18 cellular contexts compared by ENCODE assay signal in genomic region chr10:88911121-88911520, GRCh38. TPM values are rescaled to one million over a fixed set of nuclear protein-coding genes. Genes with fewer than 3 reads are reported as not detected.
A peak's percentile ranks its signal among the peaks of the same experiment; 100 is the strongest.
DNase-seq lines count a peak whose midpoint lies in the region; ATAC-seq, FAIRE-seq and TF ChIP-seq lines count a peak whose summit lies in the region.
"Had no signal": no experiment of that assay in that cellular context is flagged by ENCODE, and none has a peak within 500 bp of the region (broad histone marks: within the 10 kb centered on the region; RNA-seq: fewer than 3 reads in every experiment).

No MANE protein-coding gene starts in this region.

- H3K27ac Mint-ChIP-seq in activated naive CD8-positive, alpha-beta T cell treated with anti-CD3 and anti-CD28 coated beads, Interleukin-2, amount 50 U/mL, for 24 hours: peak overlapping the region; percentile 23
- no peak overlapping the region for H3K27ac Mint-ChIP-seq in activated naive CD8-positive, alpha-beta T cell treated with anti-CD3 and anti-CD28 coated beads for 36 hours
- no peak overlapping the region for H3K27ac Mint-ChIP-seq in GM23338

- H3K27me3 Mint-ChIP-seq in activated naive CD8-positive, alpha-beta T cell treated with anti-CD3 and anti-CD28 coated beads, Interleukin-2, amount 50 U/mL, for 24 hours: no peaks in the 10 kb centered on the region
- H3K27me3 Mint-ChIP-seq in activated naive CD8-positive, alpha-beta T cell treated with anti-CD3 and anti-CD28 coated beads for 36 hours: no peaks in the 10 kb centered on the region
- H3K27me3 Mint-ChIP-seq in GM23338 (ENCODE audit: insufficient read depth, low read depth, poor library complexity): no peaks in the 10 kb centered on the region
- H3K27me3 Mint-ChIP-seq: CD4-positive, alpha-beta memory T cell had no signal

- no peak overlapping the region for H3K4me2 ChIP-seq in GM23338
- H3K4me2 ChIP-seq: KMS-11 had no signal

- H3K4me1 ChIP-seq in GM23338 (ENCODE audit: insufficient read depth): no peaks in the 10 kb centered on the region

- H3K9me3 Mint-ChIP-seq in activated naive CD8-positive, alpha-beta T cell treated with anti-CD3 and anti-CD28 coated beads, Interleukin-2, amount 50 U/mL, for 24 hours: no peaks in the 10 kb centered on the region
- no peaks in the 10 kb centered on the region for H3K9me3 Mint-ChIP-seq in activated naive CD8-positive, alpha-beta T cell treated with anti-CD3 and anti-CD28 coated beads for 36 hours
- no peaks in the 10 kb centered on the region for H3K9me3 Mint-ChIP-seq in GM23338
- H3K9me3 Mint-ChIP-seq: CD4-positive, alpha-beta memory T cell had no signal

- no peak overlapping the region for H3K4me3 Mint-ChIP-seq in activated naive CD8-positive, alpha-beta T cell treated with anti-CD3 and anti-CD28 coated beads, Interleukin-2, amount 50 U/mL, for 24 hours
- no peak overlapping the region for H3K4me3 Mint-ChIP-seq in activated naive CD8-positive, alpha-beta T cell treated with anti-CD3 and anti-CD28 coated beads for 36 hours
- H3K4me3 Mint-ChIP-seq in GM23338: no peak overlapping the region
- H3K4me3 Mint-ChIP-seq: CD4-positive, alpha-beta memory T cell had no signal

- no peaks in the 10 kb centered on the region for H3K27me3 ChIP-seq in GM23338 (ENCODE audit: insufficient read depth)
- H3K27me3 ChIP-seq: BE2C had no signal

- H3K79me2 ChIP-seq in GM23338 (replicated peaks; ENCODE audit: insufficient read depth): no peaks in the 10 kb centered on the region

- H3K27ac ChIP-seq in VCaP (peak overlapping the region; percentile 88; the same call in 1 of the 2 replicates), GM23338 (ENCODE audit: low read depth) (no peak overlapping the region)
- H3K27ac ChIP-seq: C4-2B, KMS-11 had no signal

- H2AFZ ChIP-seq in GM23338: no peak overlapping the region

- H3K36me3 Mint-ChIP-seq in activated naive CD8-positive, alpha-beta T cell treated with anti-CD3 and anti-CD28 coated beads, Interleukin-2, amount 50 U/mL, for 24 hours (ENCODE audit: low read depth): peaks cover 54% of the 10 kb centered on the region
- H3K36me3 Mint-ChIP-seq in activated naive CD8-positive, alpha-beta T cell treated with anti-CD3 and anti-CD28 coated beads for 36 hours: peaks cover 55% of the 10 kb centered on the region
- H3K36me3 Mint-ChIP-seq in GM23338 (ENCODE audit: low read depth): no peaks in the 10 kb centered on the region; the same call in 2 of the 3 replicates

- H3K36me3 ChIP-seq in GM23338 (ENCODE audit: insufficient read depth): no peaks in the 10 kb centered on the region
- H3K36me3 ChIP-seq: BE2C had no signal

- ATAC-seq in activated naive CD8-positive, alpha-beta T cell treated with anti-CD3 and anti-CD28 coated beads, Interleukin-2, amount 50 U/mL, for 24 hours: no peak
- ATAC-seq in HG02870 (IDR thresholded peaks at IDR 0.05; ENCODE audit: unreplicated experiment): no peak
- no peak for ATAC-seq in HG02571 (IDR thresholded peaks at IDR 0.05; ENCODE audit: unreplicated experiment)
- no peak for ATAC-seq in GM23338
- ATAC-seq: HCT116, HepG2 had no signal

- peaks cover 32% of the 10 kb centered on the region for H3K4me1 Mint-ChIP-seq in activated naive CD8-positive, alpha-beta T cell treated with anti-CD3 and anti-CD28 coated beads, Interleukin-2, amount 50 U/mL, for 24 hours
- H3K4me1 Mint-ChIP-seq in activated naive CD8-positive, alpha-beta T cell treated with anti-CD3 and anti-CD28 coated beads for 36 hours: peaks cover 25% of the 10 kb centered on the region
- peaks cover 4% of the 10 kb centered on the region; the same call in 2 of the 3 replicates for H3K4me1 Mint-ChIP-seq in GM23338

- no peak overlapping the region for H3K4me3 ChIP-seq in GM23338

- no peaks in the 10 kb centered on the region for H4K20me1 ChIP-seq in GM23338 (replicated peaks; ENCODE audit: insufficient read depth)

- no peak for TF ChIP-seq CTCF in VCaP (conservative IDR thresholded peaks at IDR 0.05)
- TF ChIP-seq CTCF in GM23338 (conservative IDR thresholded peaks at IDR 0.05; ENCODE audit: low read depth in 2 of 2): no peak

- no peak for DNase-seq in activated naive CD8-positive, alpha-beta T cell treated with anti-CD3 and anti-CD28 coated beads, Interleukin-2, amount 50 U/mL, for 24 hours
- DNase-seq in activated naive CD8-positive, alpha-beta T cell treated with anti-CD3 and anti-CD28 coated beads for 36 hours: no peak
- no peak for DNase-seq in H54 (ENCODE audit: insufficient read length, low spot score)
- DNase-seq in activated effector memory CD4-positive, alpha-beta T cell treated with Interleukin-2 at 50 U/mL for 16 hours: no peak
- no peak for DNase-seq in GM23338 (ENCODE audit: low spot score)
- DNase-seq: BE2C; CD4-positive, alpha-beta memory T cell; DMS53 had no signal

- H3K9me2 ChIP-seq in GM23338 (ENCODE audit: insufficient read depth): no peaks in the 10 kb centered on the region

- TF ChIP-seq POLR2A in H54 (IDR thresholded peaks at IDR 0.05; ENCODE audit: low read depth, low read length): no peak

- H3F3A ChIP-seq in GM23338 (replicated peaks; ENCODE audit: low read depth): no peaks in the 10 kb centered on the region

- peak; percentile 72 for FAIRE-seq in H54 (lab: Jason Lieb, UNC)
- FAIRE-seq: HepG2 had no signal

TF ChIP-seq in GM23338, 12 proteins besides CTCF, POLR2A, EP300 and RAD21 (continues in another document):
- TF ChIP-seq ZNF462 (CRISPR knock-in tag; IDR thresholded peaks at IDR 0.05): no peak

RNA-seq across cellular contexts. Expression of gene STAMBPL1, which starts 31.1 kb away (rescaled TPM):
- total RNA-seq in activated naive CD8-positive, alpha-beta T cell treated with anti-CD3 and anti-CD28 coated beads for 36 hours: 10 to 100 TPM; 27.8 to 28.4 TPM
- 11.5 and 12.5 TPM in 2 replicates for total RNA-seq in GM23338 (2014; rRNA removed; shearing (Covaris generic))
- 1.8 and 2.5 TPM in 2 replicates for polyA plus RNA-seq in GM23338 (2016; fragmentation: Nextera tagmentation; extraction: Ambion mirVana)

RNA-seq across cellular contexts. Expression of gene ACTA2, which starts 41.5 kb away (rescaled TPM):
- total RNA-seq in activated naive CD8-positive, alpha-beta T cell treated with anti-CD3 and anti-CD28 coated beads for 36 hours: 1 to 10 TPM; 4.7 to 5.0 TPM
- 2.4 and 9.4 TPM in 2 replicates for total RNA-seq in GM23338 (2014; rRNA removed; shearing (Covaris generic))
- 3.4 and 3.9 TPM in 2 replicates for polyA plus RNA-seq in GM23338 (2016; fragmentation: Nextera tagmentation; extraction: Ambion mirVana)

RNA-seq across cellular contexts. Expression of gene ANKRD22, which starts 59.5 kb away (rescaled TPM):
- total RNA-seq in activated naive CD8-positive, alpha-beta T cell treated with anti-CD3 and anti-CD28 coated beads for 36 hours: not detected
- not detected in 2 replicates for total RNA-seq in GM23338 (2014; rRNA removed; shearing (Covaris generic))
- not detected in 2 replicates for polyA plus RNA-seq in GM23338 (2016; fragmentation: Nextera tagmentation; extraction: Ambion mirVana)
- total RNA-seq: A172, H4, HepG2 had no signal
- polyA plus RNA-seq: AG04450; CD4-positive, alpha-beta memory T cell; HepG2 had no signal
